ENCODE assay signal across 25 cellular contexts in the genomic region with DNA sequence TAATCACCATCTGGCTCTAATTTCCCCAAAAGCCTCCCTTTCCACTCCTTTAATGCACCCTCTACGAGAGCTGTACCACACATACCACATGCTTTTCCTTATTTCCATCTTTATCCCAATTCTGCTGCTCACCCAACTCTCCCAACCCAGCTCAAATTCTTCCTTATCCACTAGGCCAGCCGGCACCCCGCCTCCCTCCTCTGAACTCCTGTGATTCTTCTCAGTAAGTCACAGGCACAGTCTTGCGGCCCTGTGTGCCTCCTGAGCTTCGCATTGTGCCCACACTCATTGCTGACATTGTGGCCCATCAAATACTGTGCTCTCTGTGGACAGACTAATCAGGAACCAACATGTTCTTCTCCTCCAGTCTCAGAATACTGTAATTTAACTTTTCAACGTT. TPM values are rescaled to one million over a fixed set of nuclear protein-coding genes. Genes with fewer than 3 reads are reported as not detected.
DNase-seq lines count a peak whose midpoint lies in the region; ATAC-seq and TF ChIP-seq lines count a peak whose summit lies in the region.
"Had no signal": no experiment of that assay in that cellular context is flagged by ENCODE, and none has a peak within 500 bp of the region (broad histone marks: within the 10 kb centered on the region; RNA-seq: fewer than 3 reads in every experiment).

No MANE protein-coding gene starts in this region.

- no peak overlapping the region for H3K9ac ChIP-seq in mammary epithelial cell (ENCODE audit: insufficient read depth, low read length)
- H3K9ac ChIP-seq: KMS-11 had no signal

- no peaks in the 10 kb centered on the region for H3K79me2 ChIP-seq in mammary epithelial cell (ENCODE audit: insufficient read depth, low read length)

- CTCF ChIA-PET in MCF 10A (lab: Yijun Ruan, JAX) (interaction anchor here (0.6 to 2.1 kb wide), 3 partner anchors 15 to 193 kb away, joined by 3 to 6 read pairs (median 5); no protein-coding TSS in a partner anchor), mammary epithelial cell (lab: Charles Lee; ENCODE audit: low non-redundant PET) (interaction anchor here (0.7 kb wide), 1 partner anchor 191 kb away, joined by 5 read pairs; no protein-coding TSS in a partner anchor)

- H3K27ac ChIP-seq in mammary epithelial cell (ENCODE audit: insufficient read depth, low read depth, low read length) (no peak overlapping the region), transverse colon (no peak overlapping the region)
- H3K27ac ChIP-seq: esophagus squamous epithelium, KMS-11, ovary, suprapubic skin had no signal

- intact Hi-C loops in MCF 10A (cut with micrococcal nuclease) (loop anchor here (10.0 kb wide), 1 partner anchor 546 kb away; no protein-coding TSS in a partner anchor), mammary epithelial cell (cut with micrococcal nuclease) (no loop called here), transverse colon (cut with DNase I; ENCODE audit: low total_unique reads) (no loop called here)

- H3K36me3 ChIP-seq in mammary epithelial cell (ENCODE audit: insufficient read depth, low read length) (peaks cover 21% of the 10 kb centered on the region), transverse colon (peaks cover 0 to 68% (median 31%) of the 10 kb centered on the region in 4 donors)
- H3K36me3 ChIP-seq: ovary had no signal

- H3K9me3 ChIP-seq in mammary epithelial cell (replicated peaks; ENCODE audit: insufficient read depth, low read length) = no peaks in the 10 kb centered on the region
- H3K9me3 ChIP-seq in transverse colon = no peaks in the 10 kb centered on the region
- H3K9me3 ChIP-seq: esophagus squamous epithelium, ovary, suprapubic skin had no signal

- 88% methylated on average over 6 of the region's 6 CpGs for WGBS in mammary epithelial cell (ENCODE audit: low coverage, missing lambda C conversion rate)
- 80 to 92% methylated on average over 2 to 6 of the region's 6 CpGs for WGBS in transverse colon (ENCODE audit: low coverage in 1 of 2), 2 donors

- peak overlapping the region; percentile 53 for H3K27ac Mint-ChIP-seq in MCF 10A (ENCODE audit: low read depth, unreplicated experiment)
- peak overlapping the region; percentile 32 for H3K27ac Mint-ChIP-seq in central memory CD8-positive, alpha-beta T cell (ENCODE audit: low read depth)
- peak overlapping the region in 6 of 10 donors; percentile 4 to 74 (median 30) for H3K27ac Mint-ChIP-seq in naive thymus-derived CD8-positive, alpha-beta T cell
- H3K27ac Mint-ChIP-seq: activated CD4-positive, alpha-beta memory T cell treated with anti-CD3 and anti-CD28 coated beads for 36 hours; nephron progenitor cell had no signal

- no peak for DNase-seq in MCF 10A (ENCODE audit: unreplicated experiment)
- DNase-seq in mammary epithelial cell = no peak
- DNase-seq in central memory CD8-positive, alpha-beta T cell (ENCODE audit: low spot score in 2 of 2) = no peak
- no peak for DNase-seq in naive thymus-derived CD8-positive, alpha-beta T cell
- no peak for DNase-seq in activated CD4-positive, CD25-positive, alpha-beta regulatory T cell (lab: John Stamatoyannopoulos, UW)
- DNase-seq in transverse colon = no peak
- DNase-seq: activated CD4-positive, alpha-beta memory T cell treated with anti-CD3 and anti-CD28 coated beads for 36 hours; activated CD8-positive, alpha-beta memory T cell treated with anti-CD3 and anti-CD28 coated beads, Interleukin-2, amount 50 U/mL, for 48 hours; activated effector memory CD4-positive, alpha-beta T cell treated with Interleukin-2 at 50 U/mL for 16 hours; CD4-positive, alpha-beta memory T cell; central memory CD4-positive, alpha-beta T cell; dermis blood vessel endothelial cell; esophagus squamous epithelium; NCI-H1417; NCI-H2029 treated with DMSO at 0.1 percent for 48 hours; NCI-H524 treated with DMSO at 0.1 percent for 48 hours; nephron progenitor cell; OCI-M1; ovary; stimulated activated naive CD4-positive, alpha-beta T cell; T-helper 1 cell had no signal

- peaks cover 75% of the 10 kb centered on the region for H3K36me3 Mint-ChIP-seq in MCF 10A (ENCODE audit: insufficient read depth, unreplicated experiment)
- peaks cover 41% of the 10 kb centered on the region for H3K36me3 Mint-ChIP-seq in central memory CD8-positive, alpha-beta T cell (ENCODE audit: insufficient read depth)
- peaks cover 9 to 92% (median 46%) of the 10 kb centered on the region in 3 donors for H3K36me3 Mint-ChIP-seq in naive thymus-derived CD8-positive, alpha-beta T cell

- TF ChIP-seq CTCF in MCF 10A (IDR thresholded peaks at IDR 0.05; ENCODE audit: unreplicated experiment) (no peak), mammary epithelial cell (conservative IDR thresholded peaks at IDR 0.05 in 1 of 2, IDR thresholded peaks at IDR 0.05 in 1 of 2; ENCODE audit: extremely low read depth in 1 of 2, insufficient read depth in 1 of 2, low read depth in 1 of 2, low read length in 2 of 2) (no peak), transverse colon (IDR thresholded peaks at IDR 0.05) (no peak)

- no peaks in the 10 kb centered on the region for H3K9me3 Mint-ChIP-seq in MCF 10A (ENCODE audit: unreplicated experiment)
- H3K9me3 Mint-ChIP-seq in central memory CD8-positive, alpha-beta T cell = no peaks in the 10 kb centered on the region
- no peaks in the 10 kb centered on the region for H3K9me3 Mint-ChIP-seq in naive thymus-derived CD8-positive, alpha-beta T cell
- H3K9me3 Mint-ChIP-seq: activated CD4-positive, alpha-beta memory T cell treated with anti-CD3 and anti-CD28 coated beads for 36 hours; CD4-positive, alpha-beta memory T cell had no signal

- in situ Hi-C loops in mammary epithelial cell (cut with MboI; ENCODE audit: low sequenced_read_pairs in 2 of 2) = no loop called here
- in situ Hi-C loops in transverse colon (cut with MboI; ENCODE audit: low pct_ligation_motif_present in 1 of 4, low pct_unique_long_range_greater_than_20kb in 1 of 4, low sequenced_read_pairs in 3 of 4) = loop anchor here in 1 of 4 donors (10.0 kb wide), 1 partner anchor 194 kb away; no protein-coding TSS in a partner anchor

- no peak overlapping the region for H3K4me3 ChIP-seq in mammary epithelial cell (replicated peaks in 1 of 3; ENCODE audit: insufficient read depth in 1 of 3, low read depth in 2 of 3, low read length in 3 of 3)
- H3K4me3 ChIP-seq in transverse colon = no peak overlapping the region
- H3K4me3 ChIP-seq: esophagus squamous epithelium, ovary, suprapubic skin had no signal

- no peak for ATAC-seq in central memory CD8-positive, alpha-beta T cell (replicated peaks; ENCODE audit: extremely low read depth, poor library complexity, severe bottlenecking)
- no peak for ATAC-seq in naive thymus-derived CD8-positive, alpha-beta T cell
- ATAC-seq in GM21528 (IDR thresholded peaks at IDR 0.05; ENCODE audit: low FRiP score, unreplicated experiment) = no peak
- ATAC-seq: activated CD4-positive, CD25-positive, alpha-beta regulatory T cell treated with anti-CD3 and anti-CD28 coated beads, Interleukin-2, amount 50 U/mL, for 24 hours had no signal

- H4K20me1 ChIP-seq in mammary epithelial cell (ENCODE audit: insufficient read depth, low read length) = no peaks in the 10 kb centered on the region

- no peak overlapping the region for H3K4me2 ChIP-seq in mammary epithelial cell (ENCODE audit: insufficient read depth, low read depth, low read length)
- H3K4me2 ChIP-seq: KMS-11 had no signal

- TF ChIP-seq POLR2A in transverse colon (IDR thresholded peaks at IDR 0.05) = no peak

- BruUV-seq in MCF 10A (replicated peaks; lab: Mats Ljungman, UMichigan) (no TSS peak), mammary epithelial cell (replicated peaks; lab: Mats Ljungman, UMichigan) (no TSS peak)

- no peak overlapping the region for H3K4me3 Mint-ChIP-seq in MCF 10A (ENCODE audit: unreplicated experiment)
- H3K4me3 Mint-ChIP-seq in central memory CD8-positive, alpha-beta T cell = no peak overlapping the region
- H3K4me3 Mint-ChIP-seq in naive thymus-derived CD8-positive, alpha-beta T cell = no peak overlapping the region
- H3K4me3 Mint-ChIP-seq: activated CD4-positive, alpha-beta memory T cell treated with anti-CD3 and anti-CD28 coated beads for 36 hours; nephron progenitor cell had no signal

- POLR2A ChIA-PET in MCF 10A (lab: Yijun Ruan, JAX) = interaction anchor here (0.6 to 1.6 kb wide), 5 partner anchors 49 to 193 kb away, joined by 3 to 5 read pairs (median 4); no protein-coding TSS in a partner anchor
- POLR2A ChIA-PET in naive thymus-derived CD8-positive, alpha-beta T cell (lab: Charles Lee) = no interaction called here

- no peaks in the 10 kb centered on the region for H3K4me1 Mint-ChIP-seq in MCF 10A (ENCODE audit: insufficient read depth, unreplicated experiment)
- no peaks in the 10 kb centered on the region for H3K4me1 Mint-ChIP-seq in central memory CD8-positive, alpha-beta T cell
- peaks cover 0 to 10% (median under 1%) of the 10 kb centered on the region in 4 donors for H3K4me1 Mint-ChIP-seq in naive thymus-derived CD8-positive, alpha-beta T cell

- H3K4me1 ChIP-seq in mammary epithelial cell (ENCODE audit: insufficient read depth, low read length) = no peaks in the 10 kb centered on the region
- no peaks in the 10 kb centered on the region for H3K4me1 ChIP-seq in transverse colon
- H3K4me1 ChIP-seq: esophagus squamous epithelium, suprapubic skin had no signal

- dilution Hi-C loops in mammary epithelial cell (cut with HindIII; ENCODE audit: low sequenced_read_pairs) = no loop called here

- TF ChIP-seq EP300 in transverse colon (IDR thresholded peaks at IDR 0.05; ENCODE audit: low read depth) = no peak

- H2AFZ ChIP-seq in mammary epithelial cell (ENCODE audit: low read depth, low read length) = no peak overlapping the region

- H3K27me3 ChIP-seq in mammary epithelial cell (ENCODE audit: insufficient read depth, low read length) (no peaks in the 10 kb centered on the region), transverse colon (no peaks in the 10 kb centered on the region)
- H3K27me3 ChIP-seq: esophagus squamous epithelium, ovary, suprapubic skin had no signal

- H3K27me3 Mint-ChIP-seq in MCF 10A (ENCODE audit: insufficient read depth, unreplicated experiment) = no peaks in the 10 kb centered on the region
- no peaks in the 10 kb centered on the region for H3K27me3 Mint-ChIP-seq in central memory CD8-positive, alpha-beta T cell
- H3K27me3 Mint-ChIP-seq in naive thymus-derived CD8-positive, alpha-beta T cell = no peaks in the 10 kb centered on the region
- H3K27me3 Mint-ChIP-seq: activated CD4-positive, alpha-beta memory T cell treated with anti-CD3 and anti-CD28 coated beads for 36 hours; CD4-positive, alpha-beta memory T cell had no signal

RNA-seq across cellular contexts. Expression of a gene that starts 45.4 kb away (rescaled TPM):
- total RNA-seq in MCF 10A (2022) (32.5 and 35.5 TPM in 2 replicates), mammary epithelial cell (10 to 100 TPM; 32.1 to 36.0 TPM), transverse colon (100 to 1,000 TPM in 3 of 4 donors, 10 to 100 TPM in 1; 81.4 to 410 (median 151) TPM)
- 13.2 TPM for polyA plus RNA-seq in mammary epithelial cell
- polyA minus RNA-seq in mammary epithelial cell = 6.7 TPM
- total RNA-seq in naive thymus-derived CD8-positive, alpha-beta T cell = 10 to 100 TPM; 66.2 to 71.2 TPM
- polyA plus RNA-seq in naive thymus-derived CD8-positive, alpha-beta T cell = 10 to 100 TPM in 2 of 3 donors, 1 to 10 TPM in 1; 8.2 to 14.6 (median 13.6) TPM
